23 cellular contexts compared by ENCODE assay signal in the genomic region with DNA sequence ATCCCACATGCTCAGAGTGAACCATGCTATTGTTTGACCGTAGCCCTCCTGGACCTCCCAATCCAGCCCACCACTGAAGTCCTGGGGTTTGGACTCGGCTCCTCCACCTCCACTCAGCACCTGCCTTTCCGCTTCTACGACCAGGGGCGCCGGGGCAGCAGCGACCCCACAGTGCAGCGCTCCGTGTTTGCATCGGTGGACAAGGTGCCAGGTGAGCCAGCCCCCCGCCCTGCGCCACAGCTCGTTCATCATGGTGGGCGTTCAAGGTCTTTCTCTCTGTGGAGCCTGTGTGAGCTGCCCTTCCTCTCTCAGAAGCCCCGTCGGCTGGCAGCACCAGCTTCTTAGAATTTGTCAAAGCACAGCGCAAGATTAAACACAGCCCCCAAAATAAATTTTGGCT.
DNase-seq lines count a peak whose midpoint lies in the region; ATAC-seq, FAIRE-seq and TF ChIP-seq lines count a peak whose summit lies in the region.
"Had no signal": no experiment of that assay in that cellular context is flagged by ENCODE, and none has a peak within 500 bp of the region (broad histone marks: within the 10 kb centered on the region; RNA-seq: fewer than 3 reads in every experiment).

No MANE protein-coding gene starts in this region.

- no peak overlapping the region for H3K4me3 Mint-ChIP-seq in activated naive CD4-positive, alpha-beta T cell treated with anti-CD3 and anti-CD28 coated beads, Interleukin-2, amount 10 ng/mL, durations not matched to agents 7 days and 5 days
- H3K4me3 Mint-ChIP-seq in activated naive CD4-positive, alpha-beta T cell treated with anti-CD3 and anti-CD28 coated beads for 36 hours: no peak overlapping the region
- H3K4me3 Mint-ChIP-seq in activated T-helper 17 cell treated with anti-CD3 and anti-CD28 coated beads, Interleukin-2, amount 50 U/mL, for 72 hours: no peak overlapping the region
- H3K4me3 Mint-ChIP-seq in nephron progenitor cell: no peak overlapping the region
- H3K4me3 Mint-ChIP-seq: CD4-positive, alpha-beta T cell; GM23338; H9 had no signal

- no peak for FAIRE-seq in GM12892 (lab: Jason Lieb, UNC)
- FAIRE-seq: A204.1 had no signal

- WGBS in heart right ventricle, 2 donors: 96 to 98% methylated on average over 17 of the region's 17 CpGs

- TF ChIP-seq POLR2A in GM12892 (IDR thresholded peaks at IDR 0.05; ENCODE audit: low read depth, low read length): no peak

- no peak for ATAC-seq in activated T-helper 17 cell treated with anti-CD3 and anti-CD28 coated beads, Interleukin-2, amount 50 U/mL, for 72 hours (replicated peaks)
- ATAC-seq in heart right ventricle: no peak
- ATAC-seq: GM23338 had no signal

- peaks cover 47% of the 10 kb centered on the region for H3K4me1 Mint-ChIP-seq in activated naive CD4-positive, alpha-beta T cell treated with anti-CD3 and anti-CD28 coated beads, Interleukin-2, amount 10 ng/mL, durations not matched to agents 7 days and 5 days
- peaks cover 28% of the 10 kb centered on the region for H3K4me1 Mint-ChIP-seq in activated naive CD4-positive, alpha-beta T cell treated with anti-CD3 and anti-CD28 coated beads for 36 hours (ENCODE audit: low read depth)
- peaks cover 22% of the 10 kb centered on the region for H3K4me1 Mint-ChIP-seq in activated T-helper 17 cell treated with anti-CD3 and anti-CD28 coated beads, Interleukin-2, amount 50 U/mL, for 72 hours
- H3K4me1 Mint-ChIP-seq in nephron progenitor cell: peaks cover 62% of the 10 kb centered on the region

- CTCF ChIA-PET in activated naive CD4-positive, alpha-beta T cell treated with anti-CD3 and anti-CD28 coated beads, Interleukin-2, amount 10 ng/mL, durations not matched to agents 7 days and 5 days (lab: Charles Lee): no interaction called here
- CTCF ChIA-PET in activated naive CD4-positive, alpha-beta T cell treated with anti-CD3 and anti-CD28 coated beads for 36 hours (lab: Charles Lee): no interaction called here

- no peak for TF ChIP-seq CTCF in nephron progenitor cell (IDR thresholded peaks at IDR 0.05)
- no peak for TF ChIP-seq CTCF in heart right ventricle (IDR thresholded peaks at IDR 0.05)

- H3K36me3 Mint-ChIP-seq in activated naive CD4-positive, alpha-beta T cell treated with anti-CD3 and anti-CD28 coated beads, Interleukin-2, amount 10 ng/mL, durations not matched to agents 7 days and 5 days: peaks cover 64% of the 10 kb centered on the region
- peaks cover 34% of the 10 kb centered on the region for H3K36me3 Mint-ChIP-seq in activated naive CD4-positive, alpha-beta T cell treated with anti-CD3 and anti-CD28 coated beads for 36 hours (ENCODE audit: low read depth)
- peaks cover 74% of the 10 kb centered on the region for H3K36me3 Mint-ChIP-seq in activated T-helper 17 cell treated with anti-CD3 and anti-CD28 coated beads, Interleukin-2, amount 50 U/mL, for 72 hours (ENCODE audit: low read depth)
- H3K36me3 Mint-ChIP-seq in nephron progenitor cell (ENCODE audit: low read depth): peaks cover 32% of the 10 kb centered on the region

- H3K27ac ChIP-seq in heart right ventricle: no peak overlapping the region
- H3K27ac ChIP-seq: BLaER1 treated with 17β-estradiol and CSF1 and Interleukin-3, amounts not matched to agents 10 nM and 100 nM; SJSA1 had no signal

- H3K9me3 Mint-ChIP-seq in activated naive CD4-positive, alpha-beta T cell treated with anti-CD3 and anti-CD28 coated beads, Interleukin-2, amount 10 ng/mL, durations not matched to agents 7 days and 5 days: no peaks in the 10 kb centered on the region
- H3K9me3 Mint-ChIP-seq in activated naive CD4-positive, alpha-beta T cell treated with anti-CD3 and anti-CD28 coated beads for 36 hours: no peaks in the 10 kb centered on the region
- no peaks in the 10 kb centered on the region for H3K9me3 Mint-ChIP-seq in activated T-helper 17 cell treated with anti-CD3 and anti-CD28 coated beads, Interleukin-2, amount 50 U/mL, for 72 hours
- H3K9me3 Mint-ChIP-seq in nephron progenitor cell: no peaks in the 10 kb centered on the region
- H3K9me3 Mint-ChIP-seq: CD4-positive, alpha-beta T cell; GM23338; H9 had no signal

- intact Hi-C loops in activated naive CD4-positive, alpha-beta T cell treated with anti-CD3 and anti-CD28 coated beads for 36 hours (cut with micrococcal nuclease): no loop called here
- intact Hi-C loops in heart right ventricle (cut with DNase I): no loop called here

- no peaks in the 10 kb centered on the region for H3K27me3 ChIP-seq in heart right ventricle
- H3K27me3 ChIP-seq: BLaER1 treated with 17β-estradiol and CSF1 and Interleukin-3, amounts not matched to agents 10 nM and 100 nM; MG63; SJSA1 had no signal

- H3K4me1 ChIP-seq in heart right ventricle: peaks cover 6 to 43% (median 31%) of the 10 kb centered on the region in 9 donors

- peaks cover 0 to 78% (median 22%) of the 10 kb centered on the region in 9 donors for H3K36me3 ChIP-seq in heart right ventricle

- no peak overlapping the region for H3K4me3 ChIP-seq in heart right ventricle
- H3K4me3 ChIP-seq: BLaER1 treated with 17β-estradiol and CSF1 and Interleukin-3, amounts not matched to agents 10 nM and 100 nM; GM23338; MG63; SJSA1 had no signal

- H3K27ac Mint-ChIP-seq in activated naive CD4-positive, alpha-beta T cell treated with anti-CD3 and anti-CD28 coated beads, Interleukin-2, amount 10 ng/mL, durations not matched to agents 7 days and 5 days: peak overlapping the region; percentile 12
- no peak overlapping the region for H3K27ac Mint-ChIP-seq in activated naive CD4-positive, alpha-beta T cell treated with anti-CD3 and anti-CD28 coated beads for 36 hours
- H3K27ac Mint-ChIP-seq in activated T-helper 17 cell treated with anti-CD3 and anti-CD28 coated beads, Interleukin-2, amount 50 U/mL, for 72 hours: peak overlapping the region; percentile 70
- H3K27ac Mint-ChIP-seq in nephron progenitor cell: peak overlapping the region; percentile 55
- H3K27ac Mint-ChIP-seq: CD4-positive, alpha-beta T cell; GM23338 had no signal

- no peak for DNase-seq in activated naive CD4-positive, alpha-beta T cell treated with anti-CD3 and anti-CD28 coated beads, Interleukin-2, amount 10 ng/mL, durations not matched to agents 7 days and 5 days
- no peak for DNase-seq in activated naive CD4-positive, alpha-beta T cell treated with anti-CD3 and anti-CD28 coated beads for 36 hours
- DNase-seq in nephron progenitor cell (no peak), GM12892 (ENCODE audit: insufficient read length) (no peak), heart right ventricle (no peak)
- no peak for DNase-seq in stimulated activated CD4-positive, alpha-beta T cell treated with anti-CD3 and anti-CD28 coated beads, Interleukin-1b, Interleukin-23, amount 100 ng/mL, for 48 hours
- DNase-seq: CD4-positive, alpha-beta T cell; COR-L47; DMS53; H9; KBM-7; MG63; NCI-H1694; NCI-H2029 treated with DMSO at 0.1 percent for 48 hours; NCI-H2227 treated with DMSO at 0.1 percent for 48 hours; NCI-H526 treated with DMSO at 0.1 percent for 48 hours; Right ventricle myocardium superior; RPMI8226 had no signal

- H3K27me3 Mint-ChIP-seq in activated naive CD4-positive, alpha-beta T cell treated with anti-CD3 and anti-CD28 coated beads, Interleukin-2, amount 10 ng/mL, durations not matched to agents 7 days and 5 days: no peaks in the 10 kb centered on the region
- no peaks in the 10 kb centered on the region for H3K27me3 Mint-ChIP-seq in activated naive CD4-positive, alpha-beta T cell treated with anti-CD3 and anti-CD28 coated beads for 36 hours (ENCODE audit: low read depth)
- H3K27me3 Mint-ChIP-seq in activated T-helper 17 cell treated with anti-CD3 and anti-CD28 coated beads, Interleukin-2, amount 50 U/mL, for 72 hours: no peaks in the 10 kb centered on the region
- no peaks in the 10 kb centered on the region for H3K27me3 Mint-ChIP-seq in nephron progenitor cell (ENCODE audit: low read depth, poor library complexity)
- H3K27me3 Mint-ChIP-seq: CD4-positive, alpha-beta T cell had no signal

- no peaks in the 10 kb centered on the region for H3K9me3 ChIP-seq in heart right ventricle
- H3K9me3 ChIP-seq: BLaER1 treated with 17β-estradiol and CSF1 and Interleukin-3, amounts not matched to agents 10 nM and 100 nM; MG63; SJSA1 had no signal
